ENCODE assay signal across 23 cellular contexts in the genomic region with DNA sequence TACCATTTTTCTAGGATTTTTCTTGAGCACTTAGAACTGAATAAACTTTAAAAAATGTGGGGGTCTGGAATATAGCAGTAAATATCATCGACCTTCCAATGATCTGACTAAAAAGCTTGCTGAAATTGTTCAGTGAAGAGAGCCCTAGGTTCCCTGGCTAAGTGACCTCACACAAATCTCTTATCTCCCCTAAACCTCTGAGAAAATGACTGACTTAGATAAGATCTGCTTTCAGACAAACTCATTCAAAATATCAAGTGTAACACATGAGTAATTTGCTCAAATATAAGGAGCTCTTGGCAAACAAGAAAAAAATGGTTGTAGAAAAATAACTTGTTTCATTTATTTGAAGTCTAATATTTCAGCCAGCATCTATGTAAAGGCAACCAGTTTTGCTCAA.
"Had no signal": no experiment of that assay in that cellular context is flagged by ENCODE, and none has a peak within 500 bp of the region (broad histone marks: within the 10 kb centered on the region; RNA-seq: fewer than 3 reads in every experiment).

No MANE protein-coding gene starts in this region.

- ATAC-seq: activated CD8-positive, alpha-beta T cell treated with anti-CD3 and anti-CD28 coated beads for 36 hours; activated naive CD8-positive, alpha-beta T cell treated with anti-CD3 and anti-CD28 coated beads, Interleukin-2, amount 50 U/mL, for 24 hours; activated T-cell treated with anti-CD3 and anti-CD28 coated beads, Interleukin-2, amount 50 U/mL, for 4 hours; activated T-helper 17 cell treated with anti-CD3 and anti-CD28 coated beads, Interleukin-2, amount 50 U/mL, for 72 hours; body of pancreas; gastrocnemius medialis; left colon; sciatic nerve; stimulated activated naive CD8-positive, alpha-beta T cell treated with anti-CD3 and anti-CD28 coated beads, Interleukin-15, Interleukin-2, amounts not matched to agents 100 U/mL and 50 U/mL, for 24 hours had no signal

- H3K4me1 ChIP-seq: body of pancreas, colonic mucosa, gastrocnemius medialis had no signal

- H3K36me3 ChIP-seq: cardiac muscle cell, colonic mucosa, gastrocnemius medialis, lower lobe of right lung, thoracic aorta had no signal

- H3K9me3 ChIP-seq: body of pancreas, colonic mucosa, gastrocnemius medialis, lower lobe of right lung, thoracic aorta had no signal

- H3K27ac ChIP-seq: body of pancreas, cardiac muscle cell, colonic mucosa, gastrocnemius medialis, lower lobe of right lung, skin epidermis, thoracic aorta had no signal

- H3K4me3 ChIP-seq: body of pancreas, cardiac muscle cell, colonic mucosa, gastrocnemius medialis, lower lobe of right lung, skin epidermis, thoracic aorta had no signal

- DNase-seq: activated B cell treated with CpG ODN at 0.5 μM for 24 hours; activated CD4-positive, alpha-beta T cell treated with anti-CD3 and anti-CD28 coated beads, Interleukin-2, amount 50 U/mL, for 1 hour; activated CD8-positive, alpha-beta T cell treated with anti-CD3 and anti-CD28 coated beads for 36 hours; activated gamma-delta T cell treated with Interleukin-2 at 50 U/mL for 16 hours; activated naive CD8-positive, alpha-beta T cell treated with anti-CD3 and anti-CD28 coated beads, Interleukin-2, amount 50 U/mL, for 24 hours; activated T-cell treated with anti-CD3 and anti-CD28 coated beads, Interleukin-2, amount 50 U/mL, for 4 hours; anterior cingulate cortex; body of pancreas; cerebellar nuclear complex; colonic mucosa; effector CD8-positive, alpha-beta T cell; gastrocnemius medialis; glutamatergic neuron; left colon; lower lobe of right lung; stimulated activated CD4-positive, alpha-beta T cell treated with anti-CD3 and anti-CD28 coated beads, Interleukin-12 subunit alpha, Interleukin-12 subunit beta, amount 100 ng/mL, for 4 hours; stimulated activated CD4-positive, alpha-beta T cell treated with anti-CD3 and anti-CD28 coated beads, Interleukin-4, amount 100 ng/mL, for 1 hour; stimulated activated naive CD8-positive, alpha-beta T cell treated with anti-CD3 and anti-CD28 coated beads, Interleukin-15, Interleukin-2, amounts not matched to agents 100 U/mL and 50 U/mL, for 24 hours had no signal
